Comparison of ENCODE assay signal across 10 cellular contexts in genomic region chr4:47531241-47531953, GRCh38. TPM values are rescaled to one million over a fixed set of nuclear protein-coding genes. Genes with fewer than 3 reads are reported as not detected.
DNase-seq lines count a peak whose midpoint lies in the region; ATAC-seq, FAIRE-seq and TF ChIP-seq lines count a peak whose summit lies in the region.
"Had no signal": no experiment of that assay in that cellular context is flagged by ENCODE, and none has a peak within 500 bp of the region (broad histone marks: within the 10 kb centered on the region; RNA-seq: fewer than 3 reads in every experiment).

No MANE protein-coding gene starts in this region.

- H4K91ac ChIP-seq in H1 (replicated peaks; ENCODE audit: insufficient read length, low read length), result no peak overlapping the region

- no TSS peak for BruUV-seq in Caco-2 (replicated peaks; lab: Mats Ljungman, UMichigan)

- H2AK5ac ChIP-seq in H1 (ENCODE audit: low read depth, low read length), result no peak overlapping the region

- H3K4me1 ChIP-seq in Caco-2 (peaks cover 28% of the 10 kb centered on the region), H1 (replicated peaks in 1 of 4; ENCODE audit: control insufficient read depth in 3 of 4, insufficient read depth in 4 of 4, low read length in 3 of 4) (peaks cover 0 to 7% (median 0%) of the 10 kb centered on the region in 4 experiments; a peak in 3 of 7 replicates)
- H3K4me1 ChIP-seq: psoas muscle had no signal

- no peak overlapping the region for H3K56ac ChIP-seq in H1 (replicated peaks; ENCODE audit: insufficient read length, low read depth, low read length)

- H3K27ac ChIP-seq in H1 (ENCODE audit: low read depth, low read length), result no peak overlapping the region
- H3K27ac ChIP-seq: psoas muscle had no signal

- H3K4me3 ChIP-seq in Caco-2 (ENCODE audit: low read depth, low read length) (no peak overlapping the region), H1 (ENCODE audit: extremely low read depth in 1 of 4, insufficient read depth in 2 of 4, low read depth in 3 of 4, low read length in 4 of 4) (no peak overlapping the region)
- H3K4me3 ChIP-seq: K562, psoas muscle had no signal

- H3K4me3 Mint-ChIP-seq in Caco-2 (ENCODE audit: unreplicated experiment), result peak overlapping the region; percentile 3
- no peak overlapping the region for H3K4me3 Mint-ChIP-seq in activated CD4-positive, alpha-beta T cell treated with anti-CD3 and anti-CD28 coated beads for 36 hours
- H3K4me3 Mint-ChIP-seq in natural killer cell treated with Interleukin-12 subunit alpha and Interleukin-12 subunit beta and Interleukin-15 and Interleukin-18, amount 100 ng/mL, for 72 hours, result peak overlapping the region; percentile 79

- no peak overlapping the region for H2BK120ac ChIP-seq in H1 (replicated peaks; ENCODE audit: low read depth, low read length)

- no peak overlapping the region for H2BK20ac ChIP-seq in H1 (ENCODE audit: low read length)

- H4K5ac ChIP-seq in H1 (ENCODE audit: insufficient read length, low read depth, low read length), result no peak overlapping the region

- peak; percentile 100 for ATAC-seq in GM21381 (IDR thresholded peaks at IDR 0.05; ENCODE audit: unreplicated experiment)
- ATAC-seq in HG03571 (IDR thresholded peaks at IDR 0.05; ENCODE audit: unreplicated experiment), result peak; percentile 99
- ATAC-seq in activated CD4-positive, alpha-beta T cell treated with anti-CD3 and anti-CD28 coated beads for 36 hours, result peak; percentile 94
- ATAC-seq in natural killer cell treated with Interleukin-12 subunit alpha and Interleukin-12 subunit beta and Interleukin-15 and Interleukin-18, amount 100 ng/mL, for 72 hours, result peak; percentile 98 to 100
- ATAC-seq: K562 had no signal

- no peak overlapping the region for H3K9ac ChIP-seq in H1 (replicated peaks in 1 of 4; ENCODE audit: extremely low read depth in 1 of 4, low read depth in 3 of 4, low read length in 3 of 4)

- H4K20me1 ChIP-seq in H1 (replicated peaks in 1 of 2; ENCODE audit: control insufficient read depth in 1 of 2, insufficient read depth in 2 of 2, low read length in 2 of 2), result no peaks in the 10 kb centered on the region

- TF ChIP-seq POLR2A in H1 (IDR thresholded peaks at IDR 0.05; ENCODE audit: control extremely low read depth in 1 of 2, low read depth in 2 of 2, low read length in 2 of 2), result no peak

- H3K23ac ChIP-seq in H1 (ENCODE audit: insufficient read length), result no peak overlapping the region

- no peak for FAIRE-seq in H1 (lab: Jason Lieb, UNC)
- FAIRE-seq: K562 had no signal

- peak overlapping the region; percentile 4; the same call in 1 of the 2 replicates for H2BK12ac ChIP-seq in H1 (ENCODE audit: low read depth, low read length)

- intact Hi-C loops in Caco-2 (cut with micrococcal nuclease; ENCODE audit: unreplicated experiment), result loop anchor here (1.0 to 5.0 kb wide), 3 partner anchors 44 to 69 kb away; partner anchors contain the start of genes ATP10D and COMMD8
- intact Hi-C loops in activated CD4-positive, alpha-beta T cell treated with anti-CD3 and anti-CD28 coated beads for 36 hours (cut with DNase I, micrococcal nuclease), result no loop called here

- peak overlapping the region; percentile 53 for H3K4ac ChIP-seq in H1 (replicated peaks; ENCODE audit: insufficient read length, low read depth, low read length)

- no peaks in the 10 kb centered on the region for H3K79me2 ChIP-seq in H1 (ENCODE audit: control insufficient read depth in 1 of 2, insufficient read depth in 2 of 2, low read length in 2 of 2)

- H3K9me3 ChIP-seq in Caco-2, result peaks cover 9% of the 10 kb centered on the region; the same call in 1 of the 2 replicates
- no peaks in the 10 kb centered on the region for H3K9me3 ChIP-seq in H1 (ENCODE audit: insufficient read depth in 2 of 2, low read depth in 1 of 2, low read length in 1 of 2)

- H3K27me3 Mint-ChIP-seq in Caco-2 (ENCODE audit: insufficient read depth, unreplicated experiment), result no peaks in the 10 kb centered on the region
- H3K27me3 Mint-ChIP-seq in activated CD4-positive, alpha-beta T cell treated with anti-CD3 and anti-CD28 coated beads for 36 hours, result no peaks in the 10 kb centered on the region
- no peaks in the 10 kb centered on the region for H3K27me3 Mint-ChIP-seq in natural killer cell treated with Interleukin-12 subunit alpha and Interleukin-12 subunit beta and Interleukin-15 and Interleukin-18, amount 100 ng/mL, for 72 hours

- POLR2A ChIA-PET in Caco-2 (lab: Charles Lee), result no interaction called here
- POLR2A ChIA-PET in activated CD4-positive, alpha-beta T cell treated with anti-CD3 and anti-CD28 coated beads for 36 hours (lab: Charles Lee), result no interaction called here
- POLR2A ChIA-PET in H1 (lab: Charles Lee; ENCODE audit: partially characterized antibody), result interaction anchor here (1.3 kb wide), 1 partner anchor 9 kb away, joined by 6 read pairs; no protein-coding TSS in a partner anchor

- H3K18ac ChIP-seq in H1 (ENCODE audit: extremely low read depth, low read length), result no peak overlapping the region

- H3K27me3 ChIP-seq in Caco-2 (replicated peaks; ENCODE audit: control insufficient read depth, insufficient read depth, low read length) (no peaks in the 10 kb centered on the region), H1 (replicated peaks in 1 of 4; ENCODE audit: control insufficient read depth in 3 of 4, extremely low read depth in 1 of 4, insufficient read depth in 3 of 4, low read length in 3 of 4) (no peaks in the 10 kb centered on the region)

- H3K23me2 ChIP-seq in H1 (ENCODE audit: low read depth, low read length), result no peaks in the 10 kb centered on the region; the same call in 1 of the 2 replicates

- peaks cover 50% of the 10 kb centered on the region for H3K36me3 Mint-ChIP-seq in Caco-2 (ENCODE audit: insufficient read depth, unreplicated experiment)
- peaks cover 10% of the 10 kb centered on the region for H3K36me3 Mint-ChIP-seq in activated CD4-positive, alpha-beta T cell treated with anti-CD3 and anti-CD28 coated beads for 36 hours (ENCODE audit: low read depth)
- H3K36me3 Mint-ChIP-seq in natural killer cell treated with Interleukin-12 subunit alpha and Interleukin-12 subunit beta and Interleukin-15 and Interleukin-18, amount 100 ng/mL, for 72 hours, result peaks cover 32% of the 10 kb centered on the region

- no peak overlapping the region for H2BK15ac ChIP-seq in H1 (ENCODE audit: low read length)

- H3K4me2 ChIP-seq in H1 (ENCODE audit: insufficient read depth in 1 of 2, low read depth in 2 of 2, low read length in 2 of 2), result no peak overlapping the region

- peak overlapping the region; percentile 76 for H3K27ac Mint-ChIP-seq in Caco-2 (ENCODE audit: unreplicated experiment)
- H3K27ac Mint-ChIP-seq in activated CD4-positive, alpha-beta T cell treated with anti-CD3 and anti-CD28 coated beads for 36 hours, result no peak overlapping the region
- H3K27ac Mint-ChIP-seq in natural killer cell treated with Interleukin-12 subunit alpha and Interleukin-12 subunit beta and Interleukin-15 and Interleukin-18, amount 100 ng/mL, for 72 hours, result peak overlapping the region; percentile 78 to 88

- H3K79me1 ChIP-seq in H1 (ENCODE audit: low read depth, low read length), result no peaks in the 10 kb centered on the region

- peaks cover 18% of the 10 kb centered on the region for H3K9me3 Mint-ChIP-seq in Caco-2 (ENCODE audit: unreplicated experiment)
- H3K9me3 Mint-ChIP-seq in activated CD4-positive, alpha-beta T cell treated with anti-CD3 and anti-CD28 coated beads for 36 hours (ENCODE audit: low read depth), result peaks cover 17% of the 10 kb centered on the region
- peaks cover 8% of the 10 kb centered on the region for H3K9me3 Mint-ChIP-seq in natural killer cell treated with Interleukin-12 subunit alpha and Interleukin-12 subunit beta and Interleukin-15 and Interleukin-18, amount 100 ng/mL, for 72 hours

- no peak overlapping the region for H3K14ac ChIP-seq in H1 (ENCODE audit: insufficient read length)

- CTCF ChIA-PET in Caco-2 (lab: Charles Lee), result interaction anchor here (1.0 kb wide), 1 partner anchor 68 kb away, joined by 3 read pairs; the partner anchor contains the start of gene COMMD8
- CTCF ChIA-PET in activated CD4-positive, alpha-beta T cell treated with anti-CD3 and anti-CD28 coated beads for 36 hours (lab: Charles Lee), result interaction anchor here (0.7 to 1.6 kb wide), 4 partner anchors 18 to 127 kb away, joined by 3 to 4 read pairs (median 4); partner anchors contain the start of gene ATP10D
- CTCF ChIA-PET in H1 (lab: Charles Lee; ENCODE audit: partially characterized antibody), result interaction anchor here (0.6 to 1.2 kb wide), 3 partner anchors 21 to 1058 kb away, joined by 3 to 5 read pairs (median 4); no protein-coding TSS in a partner anchor

- H2AFZ ChIP-seq in H1 (ENCODE audit: low read length), result no peak overlapping the region

- H2BK5ac ChIP-seq in H1 (ENCODE audit: low read depth, low read length), result peak overlapping the region; percentile 28

- DNase-seq in Caco-2, result peak; percentile 44 to 48
- DNase-seq in activated CD4-positive, alpha-beta T cell treated with anti-CD3 and anti-CD28 coated beads for 36 hours, result peak; percentile 64
- DNase-seq in H1 (ENCODE audit: low read depth in 1 of 2, low spot score in 2 of 2), result no peak
- DNase-seq in natural killer cell treated with Interleukin-12 subunit alpha and Interleukin-12 subunit beta and Interleukin-15 and Interleukin-18, amount 100 ng/mL, for 72 hours (ENCODE audit: low spot score), result peak; percentile 85
- DNase-seq in HUDEP-2 (lab: John Stamatoyannopoulos, UW; ENCODE audit: unreplicated experiment in 76 of 76), result no peak
- DNase-seq in DMS79 (lab: John Stamatoyannopoulos, UW), result no peak
- DNase-seq: psoas muscle had no signal

- no peaks in the 10 kb centered on the region; the same call in 1 of the 2 replicates for H3K36me3 ChIP-seq in Caco-2 (ENCODE audit: control insufficient read depth, insufficient read depth, low read length)
- H3K36me3 ChIP-seq in H1 (ENCODE audit: control insufficient read depth in 2 of 4, insufficient read depth in 4 of 4, low read length in 3 of 4), result no peaks in the 10 kb centered on the region

- no peak for TF ChIP-seq EP300 in H1 (IDR thresholded peaks at IDR 0.05; ENCODE audit: borderline replicate concordance in 1 of 2, low read depth in 2 of 2, low read length in 2 of 2)

- H4K8ac ChIP-seq in H1 (ENCODE audit: extremely low read depth, insufficient read depth, low read length), result no peak overlapping the region

- TF ChIP-seq RAD21 in H1 (IDR thresholded peaks at IDR 0.05 in 1 of 2, conservative IDR thresholded peaks at IDR 0.05 in 1 of 2; ENCODE audit: low read depth in 2 of 2, low read length in 2 of 2), result no peak

- no peak for TF ChIP-seq CTCF in Caco-2 (IDR thresholded peaks at IDR 0.05; ENCODE audit: insufficient read depth in 1 of 2, low read depth in 1 of 2, low read length in 1 of 2, severe bottlenecking in 1 of 2, unreplicated experiment in 1 of 2)
- no peak for TF ChIP-seq CTCF in H1 (IDR thresholded peaks at IDR 0.05; ENCODE audit: control extremely low read depth in 1 of 3, insufficient read depth in 1 of 3, low read depth in 1 of 3, low read length in 3 of 3)

- peaks cover 28% of the 10 kb centered on the region for H3K4me1 Mint-ChIP-seq in Caco-2 (ENCODE audit: low read depth, unreplicated experiment)
- peaks cover 35% of the 10 kb centered on the region for H3K4me1 Mint-ChIP-seq in activated CD4-positive, alpha-beta T cell treated with anti-CD3 and anti-CD28 coated beads for 36 hours
- peaks cover 60 to 71% of the 10 kb centered on the region in 2 donors for H3K4me1 Mint-ChIP-seq in natural killer cell treated with Interleukin-12 subunit alpha and Interleukin-12 subunit beta and Interleukin-15 and Interleukin-18, amount 100 ng/mL, for 72 hours (ENCODE audit: low read depth in 2 of 2)

- WGBS in H1 (ENCODE audit: extremely low coverage in 1 of 2, insufficient coverage in 1 of 2, insufficient read length in 1 of 2, insufficient replicate concordance in 2 of 2, low coverage in 1 of 2, low lambda C conversion rate in 2 of 2, missing lambda C conversion rate in 1 of 2), 2 experiments, result 88% methylated on average over 2 of the region's 2 CpGs; no CpG with 5 or more reads in 1 of the 2 experiments

RNA-seq across cellular contexts. Expression of gene ATP10D, which starts 46.3 kb away (rescaled TPM):
- 44.5 and 50.9 TPM in 2 replicates for total RNA-seq in Caco-2 (2022)
- total RNA-seq in activated CD4-positive, alpha-beta T cell treated with anti-CD3 and anti-CD28 coated beads for 36 hours, result 1 to 10 TPM; 2.5 to 2.8 TPM
- 5.4 and 5.9 TPM in 2 replicates for total RNA-seq in H1 (2021; fragmentation: NEBNext Ultra II Directional; extraction: Animal tissue kit (Norgen Biotek cat#: 25700))
- polyA plus RNA-seq in H1 (2011; rRNA removed), result 2.9 and 4.7 TPM in 2 replicates
- polyA plus RNA-seq in H1 (2011; cell fraction: cytosol; rRNA removed), result 3.8 TPM
- polyA plus RNA-seq in H1 (2011; cell fraction: nucleus; rRNA removed), result 4.9 TPM
- 2.6 to 4.8 TPM (median 3.2 TPM) in 4 replicates for polyA plus RNA-seq in H1 (2012, experiment 1 of 2)
- polyA plus RNA-seq in H1 (2012, experiment 2 of 2), result 0.17 TPM
- polyA plus RNA-seq in H1 (2013, experiment 1 of 2), result 5.5 TPM
- 5.5 TPM for polyA plus RNA-seq in H1 (2013, experiment 2 of 2)
- 20.9 and 24.5 TPM in 2 replicates for polyA minus RNA-seq in H1 (2011; rRNA and poly(A)+ RNA removed)
- polyA minus RNA-seq in H1 (2011; cell fraction: cytosol; rRNA and poly(A)+ RNA removed), result 3.0 TPM
- polyA minus RNA-seq in H1 (2011; cell fraction: nucleus; rRNA and poly(A)+ RNA removed), result 12.7 TPM
- 10 to 100 TPM in 1 of 2 donors, 1 to 10 TPM in 1; 9.9 to 36.7 TPM for total RNA-seq in natural killer cell treated with Interleukin-12 subunit alpha and Interleukin-12 subunit beta and Interleukin-15 and Interleukin-18, amount 100 ng/mL, for 72 hours

Comparison
In these comparisons a context has a peak if more than half of its experiments do, and no peak if none do; other contexts are left out.
1. DNase-seq: peak in Caco-2 (2 of 2), activated CD4-positive, alpha-beta T cell treated with anti-CD3 and anti-CD28 coated beads for 36 hours (single experiment) and natural killer cell treated with Interleukin-12 subunit alpha and Interleukin-12 subunit beta and Interleukin-15 and Interleukin-18, amount 100 ng/mL, for 72 hours (single experiment); none in H1 (0 of 2), HUDEP-2 (0 of 76) and DMS79 (single experiment).
2. Peak in every context shown above with its lines, with median percentiles within 50 percentile points of each other: ATAC-seq.